In the genomic region with DNA sequence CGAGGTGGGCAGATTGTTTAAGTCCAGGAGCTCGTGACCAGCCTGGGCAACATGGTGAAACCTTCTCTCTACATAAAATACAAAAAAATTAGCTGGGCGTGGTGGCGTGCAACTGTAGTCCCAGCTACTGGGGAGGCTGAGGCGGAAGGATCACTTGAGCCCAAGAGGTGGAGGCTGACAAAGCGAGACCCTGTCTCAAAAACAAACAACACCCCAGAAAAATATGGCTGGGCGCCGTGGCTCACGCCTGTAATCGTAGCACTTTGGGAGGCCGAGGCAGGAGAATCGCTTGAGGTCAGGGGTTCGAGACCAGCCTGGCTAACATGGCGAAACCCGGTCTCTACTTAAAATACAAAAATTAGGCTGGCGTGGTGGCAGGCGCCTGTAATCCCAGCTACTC, we compare ENCODE assay signal across 10 cellular contexts. TPM values are rescaled to one million over a fixed set of nuclear protein-coding genes. Genes with fewer than 3 reads are reported as not detected.
DNase-seq lines count a peak whose midpoint lies in the region; ATAC-seq and TF ChIP-seq lines count a peak whose summit lies in the region.
"Had no signal": no experiment of that assay in that cellular context is flagged by ENCODE, and none has a peak within 500 bp of the region (broad histone marks: within the 10 kb centered on the region; RNA-seq: fewer than 3 reads in every experiment).

No MANE protein-coding gene starts in this region.

- no TSS peak for BruUV-seq in PC-9 (replicated peaks; lab: Mats Ljungman, UMichigan)

- intact Hi-C loops in PC-9 (cut with micrococcal nuclease; ENCODE audit: unreplicated experiment) (loop anchor here (5.0 kb wide), 2 partner anchors 171 to 216 kb away; no protein-coding TSS in a partner anchor), gastrocnemius medialis (cut with DNase I; ENCODE audit: low total_unique reads) (loop anchor here (5.0 kb wide), 1 partner anchor 559 kb away; a partner anchor contains a TSS)

- POLR2A ChIA-PET in PC-9 (lab: Charles Lee; ENCODE audit: unreplicated experiment): no interaction called here

- peak overlapping the region; percentile 73; the same call in 1 of the 2 replicates for H3K4me3 ChIP-seq in GM08714 (ENCODE audit: low read length)
- peak overlapping the region; percentile 65 for H3K4me3 ChIP-seq in PC-9
- peak overlapping the region; percentile 88 for H3K4me3 ChIP-seq in epithelial cell of proximal tubule (ENCODE audit: low read depth, low read length)
- H3K4me3 ChIP-seq in gastrocnemius medialis: peak overlapping the region in 3 of 4 donors; percentile 73 to 95 (median 92)

- in situ Hi-C loops in gastrocnemius medialis (cut with MboI; ENCODE audit: low sequenced_read_pairs in 4 of 4): loop anchor here in 1 of 4 donors (5.0 kb wide), 1 partner anchor 44 kb away; a partner anchor contains a TSS

- peaks cover 40% of the 10 kb centered on the region for H3F3A ChIP-seq in PC-9 (ENCODE audit: insufficient read depth, low read depth)

- no peak for DNase-seq in PC-9
- DNase-seq in epithelial cell of proximal tubule (ENCODE audit: low read depth): no peak
- no peak for DNase-seq in gastrocnemius medialis
- DNase-seq in COLO668 (lab: John Stamatoyannopoulos, UW; ENCODE audit: unreplicated experiment): no peak
- no peak for DNase-seq in kidney glomerular epithelial cell (lab: John Stamatoyannopoulos, UW)
- DNase-seq in stimulated activated CD4-positive, alpha-beta T cell treated with anti-CD3 and anti-CD28 coated beads, Interleukin-4, amount 100 ng/mL, for 24 hours: no peak
- DNase-seq: cortex of kidney had no signal

- H2AFZ ChIP-seq in PC-9: peak overlapping the region; percentile 74

- TF ChIP-seq POLR2A in gastrocnemius medialis (IDR thresholded peaks at IDR 0.05): no peak

- H3K79me2 ChIP-seq in PC-9 (ENCODE audit: low read depth): peaks cover 21% of the 10 kb centered on the region

- ATAC-seq in gastrocnemius medialis (no peak), GM21526 (IDR thresholded peaks at IDR 0.05; ENCODE audit: low FRiP score, unreplicated experiment) (no peak)

- peak overlapping the region; percentile 94 for H3K27ac ChIP-seq in PC-9
- H3K27ac ChIP-seq in gastrocnemius medialis: peak overlapping the region; percentile 96 to 100 (median 99)
- H3K27ac ChIP-seq: SK-N-MC had no signal

- TF ChIP-seq CTCF in PC-9 (conservative IDR thresholded peaks at IDR 0.05) (no peak), epithelial cell of proximal tubule (conservative IDR thresholded peaks at IDR 0.05; ENCODE audit: low read depth, low read length) (no peak), gastrocnemius medialis (IDR thresholded peaks at IDR 0.05 in 4 of 5, conservative IDR thresholded peaks at IDR 0.05 in 1 of 5) (no peak)

- CTCF ChIA-PET in PC-9 (lab: Charles Lee): interaction anchor here (1.2 kb wide), 1 partner anchor 35 kb away, joined by 6 read pairs; no protein-coding TSS in a partner anchor

- no peaks in the 10 kb centered on the region for H3K36me3 ChIP-seq in PC-9 (ENCODE audit: low read depth)
- H3K36me3 ChIP-seq in gastrocnemius medialis: no peaks in the 10 kb centered on the region

- H3K9me3 ChIP-seq in PC-9 (ENCODE audit: insufficient read depth, low read depth): no peaks in the 10 kb centered on the region
- H3K9me3 ChIP-seq in gastrocnemius medialis: no peaks in the 10 kb centered on the region

- no peaks in the 10 kb centered on the region for H3K9me2 ChIP-seq in PC-9 (ENCODE audit: insufficient read depth)

- H3K27me3 ChIP-seq in PC-9 (ENCODE audit: insufficient read depth, low read depth) (no peaks in the 10 kb centered on the region), gastrocnemius medialis (no peaks in the 10 kb centered on the region)

- H3K4me1 ChIP-seq in PC-9 (replicated peaks; ENCODE audit: insufficient read depth) (peaks cover 20% of the 10 kb centered on the region), gastrocnemius medialis (peaks cover 12 to 19% of the 10 kb centered on the region in 2 donors)

- H4K20me1 ChIP-seq in PC-9 (ENCODE audit: insufficient read depth): peaks cover 8% of the 10 kb centered on the region

- peak overlapping the region; percentile 83 for H3K4me2 ChIP-seq in PC-9

RNA-seq across cellular contexts. Expression of a gene that starts 3.4 kb away (rescaled TPM):
- total RNA-seq in PC-9 (2021): 368 and 443 TPM in 2 replicates
- 224 and 403 TPM in 2 replicates for total RNA-seq in epithelial cell of proximal tubule
- total RNA-seq in gastrocnemius medialis: 100 to 1,000 TPM in 3 of 4 donors, 10 to 100 TPM in 1; 88.3 to 172 (median 126) TPM

RNA-seq across cellular contexts. Expression of a gene that starts 21.6 kb away (rescaled TPM):
- total RNA-seq in PC-9 (2021) (142 and 143 TPM in 2 replicates), epithelial cell of proximal tubule (41.2 and 45.5 TPM in 2 replicates), gastrocnemius medialis (100 to 1,000 TPM in 3 of 4 donors, 10 to 100 TPM in 1; 99.6 to 302 (median 172) TPM)

RNA-seq across cellular contexts. Expression of a gene that starts 24.9 kb away (rescaled TPM):
- total RNA-seq in PC-9 (2021) (10.3 and 14.6 TPM in 2 replicates), epithelial cell of proximal tubule (10.9 and 11.2 TPM in 2 replicates), gastrocnemius medialis (1 to 10 TPM in 3 of 4 donors, under 1 TPM in 1; 0.95 to 3.3 (median 2.9) TPM)

RNA-seq across cellular contexts. Expression of a gene that starts 40.5 kb away (rescaled TPM):
- 1.0 and 2.2 TPM in 2 replicates for total RNA-seq in PC-9 (2021)
- total RNA-seq in epithelial cell of proximal tubule: not detected in 2 replicates
- 10 to 100 TPM in 1 of 4 donors, 1 to 10 TPM in 1, under 1 TPM in 1, not detected in 1; 0.55 to 14.2 (median 1.2) TPM for total RNA-seq in gastrocnemius medialis

RNA-seq across cellular contexts. Expression of a gene that starts 46.2 kb away (rescaled TPM):
- total RNA-seq in PC-9 (2021) (29.6 and 32.9 TPM in 2 replicates), epithelial cell of proximal tubule (26.1 and 43.5 TPM in 2 replicates), gastrocnemius medialis (100 to 1,000 TPM; 208 to 327 (median 285) TPM)
